ENCODE assay signal across 1 cellular context in the genomic region with DNA sequence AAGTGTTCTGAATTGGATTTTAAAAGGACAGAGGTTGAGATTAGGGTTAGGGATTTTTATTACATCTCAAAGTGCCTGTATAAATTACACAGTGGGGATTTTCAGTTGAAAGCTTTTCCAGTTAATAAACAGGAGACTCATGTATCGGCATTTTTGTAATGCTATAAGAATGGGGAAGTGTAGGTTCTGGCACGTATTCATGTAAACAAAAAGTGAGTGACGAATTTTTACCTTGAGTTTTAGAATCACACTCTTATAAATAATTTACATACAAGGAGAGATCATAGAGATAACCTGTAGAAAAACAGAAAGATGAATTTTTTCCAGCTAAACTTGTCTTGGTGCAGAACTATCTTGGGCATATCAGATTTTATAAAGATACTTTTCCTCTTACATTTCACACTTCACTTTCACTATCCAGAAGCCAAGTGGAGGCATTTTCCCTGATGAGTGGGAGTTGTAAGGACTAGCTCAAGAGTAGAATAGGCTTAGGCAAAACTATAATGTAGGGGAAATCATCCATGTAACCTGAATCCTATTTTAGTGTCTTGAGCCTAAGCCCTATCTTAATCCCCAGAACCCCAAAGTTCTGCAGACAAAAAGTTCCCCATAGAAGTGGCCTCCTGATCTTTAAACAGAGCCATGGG.
TF ChIP-seq lines count a peak whose summit lies in the region.

No MANE protein-coding gene starts in this region.

TF ChIP-seq in WTC11, 78 proteins besides CTCF, POLR2A, EP300 and RAD21 (continued from another document):
- TF ChIP-seq, protein P1, sequence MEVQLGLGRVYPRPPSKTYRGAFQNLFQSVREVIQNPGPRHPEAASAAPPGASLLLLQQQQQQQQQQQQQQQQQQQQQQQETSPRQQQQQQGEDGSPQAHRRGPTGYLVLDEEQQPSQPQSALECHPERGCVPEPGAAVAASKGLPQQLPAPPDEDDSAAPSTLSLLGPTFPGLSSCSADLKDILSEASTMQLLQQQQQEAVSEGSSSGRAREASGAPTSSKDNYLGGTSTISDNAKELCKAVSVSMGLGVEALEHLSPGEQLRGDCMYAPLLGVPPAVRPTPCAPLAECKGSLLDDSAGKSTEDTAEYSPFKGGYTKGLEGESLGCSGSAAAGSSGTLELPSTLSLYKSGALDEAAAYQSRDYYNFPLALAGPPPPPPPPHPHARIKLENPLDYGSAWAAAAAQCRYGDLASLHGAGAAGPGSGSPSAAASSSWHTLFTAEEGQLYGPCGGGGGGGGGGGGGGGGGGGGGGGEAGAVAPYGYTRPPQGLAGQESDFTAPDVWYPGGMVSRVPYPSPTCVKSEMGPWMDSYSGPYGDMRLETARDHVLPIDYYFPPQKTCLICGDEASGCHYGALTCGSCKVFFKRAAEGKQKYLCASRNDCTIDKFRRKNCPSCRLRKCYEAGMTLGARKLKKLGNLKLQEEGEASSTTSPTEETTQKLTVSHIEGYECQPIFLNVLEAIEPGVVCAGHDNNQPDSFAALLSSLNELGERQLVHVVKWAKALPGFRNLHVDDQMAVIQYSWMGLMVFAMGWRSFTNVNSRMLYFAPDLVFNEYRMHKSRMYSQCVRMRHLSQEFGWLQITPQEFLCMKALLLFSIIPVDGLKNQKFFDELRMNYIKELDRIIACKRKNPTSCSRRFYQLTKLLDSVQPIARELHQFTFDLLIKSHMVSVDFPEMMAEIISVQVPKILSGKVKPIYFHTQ (CRISPR knock-in tag; IDR thresholded peaks at IDR 0.05), result no peak
- TF ChIP-seq, protein P2, sequence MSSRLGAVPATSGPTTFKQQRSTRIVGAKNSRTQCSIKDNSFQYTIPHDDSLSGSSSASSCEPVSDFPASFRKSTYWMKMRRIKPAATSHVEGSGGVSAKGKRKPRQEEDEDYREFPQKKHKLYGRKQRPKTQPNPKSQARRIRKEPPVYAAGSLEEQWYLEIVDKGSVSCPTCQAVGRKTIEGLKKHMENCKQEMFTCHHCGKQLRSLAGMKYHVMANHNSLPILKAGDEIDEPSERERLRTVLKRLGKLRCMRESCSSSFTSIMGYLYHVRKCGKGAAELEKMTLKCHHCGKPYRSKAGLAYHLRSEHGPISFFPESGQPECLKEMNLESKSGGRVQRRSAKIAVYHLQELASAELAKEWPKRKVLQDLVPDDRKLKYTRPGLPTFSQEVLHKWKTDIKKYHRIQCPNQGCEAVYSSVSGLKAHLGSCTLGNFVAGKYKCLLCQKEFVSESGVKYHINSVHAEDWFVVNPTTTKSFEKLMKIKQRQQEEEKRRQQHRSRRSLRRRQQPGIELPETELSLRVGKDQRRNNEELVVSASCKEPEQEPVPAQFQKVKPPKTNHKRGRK (CRISPR knock-in tag; IDR thresholded peaks at IDR 0.05; ENCODE audit: borderline replicate concordance), result no peak
- TF ChIP-seq SMAD3 (CRISPR knock-in tag; IDR thresholded peaks at IDR 0.05; ENCODE audit: borderline replicate concordance), result no peak
- no peak for TF ChIP-seq SP1 (CRISPR knock-in tag; conservative IDR thresholded peaks at IDR 0.05)
- TF ChIP-seq, protein P3, sequence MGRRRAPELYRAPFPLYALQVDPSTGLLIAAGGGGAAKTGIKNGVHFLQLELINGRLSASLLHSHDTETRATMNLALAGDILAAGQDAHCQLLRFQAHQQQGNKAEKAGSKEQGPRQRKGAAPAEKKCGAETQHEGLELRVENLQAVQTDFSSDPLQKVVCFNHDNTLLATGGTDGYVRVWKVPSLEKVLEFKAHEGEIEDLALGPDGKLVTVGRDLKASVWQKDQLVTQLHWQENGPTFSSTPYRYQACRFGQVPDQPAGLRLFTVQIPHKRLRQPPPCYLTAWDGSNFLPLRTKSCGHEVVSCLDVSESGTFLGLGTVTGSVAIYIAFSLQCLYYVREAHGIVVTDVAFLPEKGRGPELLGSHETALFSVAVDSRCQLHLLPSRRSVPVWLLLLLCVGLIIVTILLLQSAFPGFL (CRISPR knock-in tag; IDR thresholded peaks at IDR 0.05; ENCODE audit: borderline replicate concordance), result no peak
- TF ChIP-seq FOXP1 (CRISPR knock-in tag; IDR thresholded peaks at IDR 0.05; ENCODE audit: borderline replicate concordance), result no peak
